14 cellular contexts compared by ENCODE assay signal in genomic region chr20:11845311-11845710, GRCh38.
DNase-seq lines count a peak whose midpoint lies in the region; ATAC-seq, FAIRE-seq and TF ChIP-seq lines count a peak whose summit lies in the region.
"Had no signal": no experiment of that assay in that cellular context is flagged by ENCODE, and none has a peak within 500 bp of the region (broad histone marks: within the 10 kb centered on the region; RNA-seq: fewer than 3 reads in every experiment).

No MANE protein-coding gene starts in this region.

- peaks cover 4% of the 10 kb centered on the region for H3K9me3 Mint-ChIP-seq in mesothelial cell of epicardium
- peaks cover 8 to 26% (median 13%) of the 10 kb centered on the region in 5 donors for H3K9me3 Mint-ChIP-seq in CD8-positive, alpha-beta memory T cell
- H3K9me3 Mint-ChIP-seq in activated T-cell treated with anti-CD3 and anti-CD28 coated beads, Interleukin-2, amount 50 U/mL, for 4 hours, result peaks cover 27% of the 10 kb centered on the region

- TF ChIP-seq POLR2A in body of pancreas (IDR thresholded peaks at IDR 0.05), result no peak

- DNase-seq in AG20443 (ENCODE audit: low spot score) (peak; percentile 26), HTR-8/SVneo (ENCODE audit: insufficient read length, low spot score) (no peak), body of pancreas (no peak), mesothelial cell of epicardium (ENCODE audit: low spot score in 2 of 2, unreplicated experiment in 2 of 2) (no peak), H4 (ENCODE audit: low spot score) (no peak), NCI-H2196 treated with DMSO at 0.1 percent for 48 hours (lab: John Stamatoyannopoulos, UW; ENCODE audit: unreplicated experiment) (no peak)
- DNase-seq in CD8-positive, alpha-beta memory T cell, result no peak
- no peak for DNase-seq in activated T-cell treated with anti-CD3 and anti-CD28 coated beads, Interleukin-2, amount 50 U/mL, for 4 hours
- DNase-seq: NCI-H187 treated with DMSO at 0.1 percent for 48 hours, NCI-H774, SHP77 treated with DMSO at 0.1 percent for 48 hours had no signal

- TF ChIP-seq CTCF in body of pancreas (IDR thresholded peaks at IDR 0.05) (no peak), mesothelial cell of epicardium (IDR thresholded peaks at IDR 0.05; ENCODE audit: unreplicated experiment) (no peak)

- WGBS in body of pancreas, 2 donors, result 53 to 64% methylated on average over 3 of the region's 3 CpGs

- peak; percentile 36 for FAIRE-seq in HTR-8/SVneo (lab: Jason Lieb, UNC)
- FAIRE-seq: RCC 7860 had no signal

- POLR2A ChIA-PET in CD8-positive, alpha-beta memory T cell (lab: Charles Lee), result no interaction called here

- no peaks in the 10 kb centered on the region for H3K27me3 ChIP-seq in body of pancreas
- H3K27me3 ChIP-seq in CD8-positive, alpha-beta memory T cell (ENCODE audit: insufficient read depth, low read length, poor library complexity, severe bottlenecking), result no peaks in the 10 kb centered on the region
- H3K27me3 ChIP-seq: BLaER1 had no signal

- no peak overlapping the region for H3K4me3 ChIP-seq in body of pancreas
- H3K4me3 ChIP-seq in CD8-positive, alpha-beta memory T cell (ENCODE audit: low read length), result no peak overlapping the region
- H3K4me3 ChIP-seq: BLaER1 had no signal

- peaks cover 51% of the 10 kb centered on the region for H3K4me1 Mint-ChIP-seq in mesothelial cell of epicardium
- H3K4me1 Mint-ChIP-seq in CD8-positive, alpha-beta memory T cell, result no peaks in the 10 kb centered on the region
- no peaks in the 10 kb centered on the region for H3K4me1 Mint-ChIP-seq in activated T-cell treated with anti-CD3 and anti-CD28 coated beads, Interleukin-2, amount 50 U/mL, for 4 hours (ENCODE audit: low read depth)

- CTCF ChIA-PET in CD8-positive, alpha-beta memory T cell (lab: Charles Lee), result no interaction called here

- H3K4me3 Mint-ChIP-seq in mesothelial cell of epicardium, result no peak overlapping the region
- no peak overlapping the region for H3K4me3 Mint-ChIP-seq in CD8-positive, alpha-beta memory T cell
- no peak overlapping the region for H3K4me3 Mint-ChIP-seq in activated T-cell treated with anti-CD3 and anti-CD28 coated beads, Interleukin-2, amount 50 U/mL, for 4 hours

- no peaks in the 10 kb centered on the region for H3K36me3 Mint-ChIP-seq in mesothelial cell of epicardium
- H3K36me3 Mint-ChIP-seq in CD8-positive, alpha-beta memory T cell, result no peaks in the 10 kb centered on the region
- no peaks in the 10 kb centered on the region for H3K36me3 Mint-ChIP-seq in activated T-cell treated with anti-CD3 and anti-CD28 coated beads, Interleukin-2, amount 50 U/mL, for 4 hours (ENCODE audit: insufficient read depth)

- intact Hi-C loops in body of pancreas (cut with DNase I), result no loop called here

- H3K27ac Mint-ChIP-seq in mesothelial cell of epicardium, result peak overlapping the region; percentile 74
- H3K27ac Mint-ChIP-seq in CD8-positive, alpha-beta memory T cell, result no peak overlapping the region

- H3K9me3 ChIP-seq in body of pancreas, result no peaks in the 10 kb centered on the region
- H3K9me3 ChIP-seq in CD8-positive, alpha-beta memory T cell (ENCODE audit: low read length), result no peaks in the 10 kb centered on the region
- H3K9me3 ChIP-seq: BLaER1 had no signal

- no peaks in the 10 kb centered on the region for H3K36me3 ChIP-seq in body of pancreas (replicated peaks in 1 of 2; ENCODE audit: insufficient read depth in 1 of 2, low read depth in 2 of 2)
- H3K36me3 ChIP-seq in CD8-positive, alpha-beta memory T cell (ENCODE audit: insufficient read depth, low read length), result no peaks in the 10 kb centered on the region
- H3K36me3 ChIP-seq: BLaER1 had no signal

- no peaks in the 10 kb centered on the region for H3K27me3 Mint-ChIP-seq in mesothelial cell of epicardium (ENCODE audit: low read depth)
- no peaks in the 10 kb centered on the region for H3K27me3 Mint-ChIP-seq in CD8-positive, alpha-beta memory T cell
- H3K27me3 Mint-ChIP-seq in activated T-cell treated with anti-CD3 and anti-CD28 coated beads, Interleukin-2, amount 50 U/mL, for 4 hours (ENCODE audit: low read depth), result no peaks in the 10 kb centered on the region

- ATAC-seq in body of pancreas, result peak; percentile 35
- ATAC-seq in activated T-cell treated with anti-CD3 and anti-CD28 coated beads, Interleukin-2, amount 50 U/mL, for 4 hours, result no peak

- H3K27ac ChIP-seq in body of pancreas, result peak overlapping the region in 1 of 4 donors; percentile 24
- H3K27ac ChIP-seq in CD8-positive, alpha-beta memory T cell (ENCODE audit: low read depth, low read length), result no peak overlapping the region
- H3K27ac ChIP-seq: BLaER1, KMS-11 had no signal

- peaks cover 5% of the 10 kb centered on the region for H3K4me1 ChIP-seq in body of pancreas
- no peaks in the 10 kb centered on the region for H3K4me1 ChIP-seq in CD8-positive, alpha-beta memory T cell (ENCODE audit: insufficient read depth, low read length)
- H3K4me1 ChIP-seq: BLaER1 had no signal
